In the genomic region with DNA sequence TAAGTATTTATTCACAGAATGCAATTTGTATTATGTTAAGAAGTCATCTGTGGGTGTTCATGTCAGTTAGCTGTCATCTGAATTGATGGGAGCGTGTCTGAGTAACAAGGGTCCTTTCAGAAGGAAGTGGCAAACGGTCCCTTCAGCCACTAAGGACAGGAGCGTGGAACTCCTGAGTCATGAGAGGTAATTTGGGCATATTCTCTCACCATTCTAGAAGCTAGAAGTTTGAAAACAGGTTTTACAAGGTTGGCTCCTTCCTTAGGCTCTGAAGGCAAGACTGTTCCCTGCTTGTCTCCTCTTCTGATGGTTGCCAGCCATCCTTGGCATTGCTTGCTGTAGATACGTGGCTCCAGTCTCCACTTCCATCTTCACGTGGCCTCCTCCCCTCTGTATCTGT, we compare ENCODE assay signal across 1 cellular context.
A peak's percentile ranks its signal among the peaks of the same experiment; 100 is the strongest.
TF ChIP-seq lines count a peak whose summit lies in the region.

No MANE protein-coding gene starts in this region.

TF ChIP-seq in K562, 482 proteins besides CTCF, POLR2A, EP300 and RAD21:
- TF ChIP-seq, protein P1, sequence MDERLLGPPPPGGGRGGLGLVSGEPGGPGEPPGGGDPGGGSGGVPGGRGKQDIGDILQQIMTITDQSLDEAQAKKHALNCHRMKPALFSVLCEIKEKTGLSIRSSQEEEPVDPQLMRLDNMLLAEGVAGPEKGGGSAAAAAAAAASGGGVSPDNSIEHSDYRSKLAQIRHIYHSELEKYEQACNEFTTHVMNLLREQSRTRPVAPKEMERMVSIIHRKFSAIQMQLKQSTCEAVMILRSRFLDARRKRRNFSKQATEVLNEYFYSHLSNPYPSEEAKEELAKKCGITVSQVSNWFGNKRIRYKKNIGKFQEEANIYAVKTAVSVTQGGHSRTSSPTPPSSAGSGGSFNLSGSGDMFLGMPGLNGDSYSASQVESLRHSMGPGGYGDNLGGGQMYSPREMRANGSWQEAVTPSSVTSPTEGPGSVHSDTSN (CRISPR knock-in tag; IDR thresholded peaks at IDR 0.05; ENCODE audit: low read depth), result no peak
- TF ChIP-seq, protein P1 (tag; conservative IDR thresholded peaks at IDR 0.05; ENCODE audit: low read depth), result 0 out of 2 replicates have a peak, but pooled peaks have one; percentile 41
- TF ChIP-seq, protein P2, sequence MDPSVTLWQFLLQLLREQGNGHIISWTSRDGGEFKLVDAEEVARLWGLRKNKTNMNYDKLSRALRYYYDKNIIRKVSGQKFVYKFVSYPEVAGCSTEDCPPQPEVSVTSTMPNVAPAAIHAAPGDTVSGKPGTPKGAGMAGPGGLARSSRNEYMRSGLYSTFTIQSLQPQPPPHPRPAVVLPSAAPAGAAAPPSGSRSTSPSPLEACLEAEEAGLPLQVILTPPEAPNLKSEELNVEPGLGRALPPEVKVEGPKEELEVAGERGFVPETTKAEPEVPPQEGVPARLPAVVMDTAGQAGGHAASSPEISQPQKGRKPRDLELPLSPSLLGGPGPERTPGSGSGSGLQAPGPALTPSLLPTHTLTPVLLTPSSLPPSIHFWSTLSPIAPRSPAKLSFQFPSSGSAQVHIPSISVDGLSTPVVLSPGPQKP (CRISPR knock-in tag; IDR thresholded peaks at IDR 0.05), result no peak
- TF ChIP-seq, protein P3, sequence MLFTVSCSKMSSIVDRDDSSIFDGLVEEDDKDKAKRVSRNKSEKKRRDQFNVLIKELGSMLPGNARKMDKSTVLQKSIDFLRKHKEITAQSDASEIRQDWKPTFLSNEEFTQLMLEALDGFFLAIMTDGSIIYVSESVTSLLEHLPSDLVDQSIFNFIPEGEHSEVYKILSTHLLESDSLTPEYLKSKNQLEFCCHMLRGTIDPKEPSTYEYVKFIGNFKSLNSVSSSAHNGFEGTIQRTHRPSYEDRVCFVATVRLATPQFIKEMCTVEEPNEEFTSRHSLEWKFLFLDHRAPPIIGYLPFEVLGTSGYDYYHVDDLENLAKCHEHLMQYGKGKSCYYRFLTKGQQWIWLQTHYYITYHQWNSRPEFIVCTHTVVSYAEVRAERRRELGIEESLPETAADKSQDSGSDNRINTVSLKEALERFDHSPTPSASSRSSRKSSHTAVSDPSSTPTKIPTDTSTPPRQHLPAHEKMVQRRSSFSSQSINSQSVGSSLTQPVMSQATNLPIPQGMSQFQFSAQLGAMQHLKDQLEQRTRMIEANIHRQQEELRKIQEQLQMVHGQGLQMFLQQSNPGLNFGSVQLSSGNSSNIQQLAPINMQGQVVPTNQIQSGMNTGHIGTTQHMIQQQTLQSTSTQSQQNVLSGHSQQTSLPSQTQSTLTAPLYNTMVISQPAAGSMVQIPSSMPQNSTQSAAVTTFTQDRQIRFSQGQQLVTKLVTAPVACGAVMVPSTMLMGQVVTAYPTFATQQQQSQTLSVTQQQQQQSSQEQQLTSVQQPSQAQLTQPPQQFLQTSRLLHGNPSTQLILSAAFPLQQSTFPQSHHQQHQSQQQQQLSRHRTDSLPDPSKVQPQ (CRISPR knock-in tag; IDR thresholded peaks at IDR 0.05; ENCODE audit: borderline replicate concordance), result no peak
- TF ChIP-seq, protein P4, sequence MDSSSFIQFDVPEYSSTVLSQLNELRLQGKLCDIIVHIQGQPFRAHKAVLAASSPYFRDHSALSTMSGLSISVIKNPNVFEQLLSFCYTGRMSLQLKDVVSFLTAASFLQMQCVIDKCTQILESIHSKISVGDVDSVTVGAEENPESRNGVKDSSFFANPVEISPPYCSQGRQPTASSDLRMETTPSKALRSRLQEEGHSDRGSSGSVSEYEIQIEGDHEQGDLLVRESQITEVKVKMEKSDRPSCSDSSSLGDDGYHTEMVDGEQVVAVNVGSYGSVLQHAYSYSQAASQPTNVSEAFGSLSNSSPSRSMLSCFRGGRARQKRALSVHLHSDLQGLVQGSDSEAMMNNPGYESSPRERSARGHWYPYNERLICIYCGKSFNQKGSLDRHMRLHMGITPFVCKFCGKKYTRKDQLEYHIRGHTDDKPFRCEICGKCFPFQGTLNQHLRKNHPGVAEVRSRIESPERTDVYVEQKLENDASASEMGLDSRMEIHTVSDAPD (CRISPR knock-in tag; IDR thresholded peaks at IDR 0.05), result no peak
- no peak for TF ChIP-seq HSF4 (CRISPR knock-in tag; IDR thresholded peaks at IDR 0.05; ENCODE audit: borderline replicate concordance)
- TF ChIP-seq LCOR (CRISPR knock-in tag; IDR thresholded peaks at IDR 0.05), result 0 out of 2 replicates have a peak, but pooled peaks have one; percentile 27
- TF ChIP-seq, protein P5, sequence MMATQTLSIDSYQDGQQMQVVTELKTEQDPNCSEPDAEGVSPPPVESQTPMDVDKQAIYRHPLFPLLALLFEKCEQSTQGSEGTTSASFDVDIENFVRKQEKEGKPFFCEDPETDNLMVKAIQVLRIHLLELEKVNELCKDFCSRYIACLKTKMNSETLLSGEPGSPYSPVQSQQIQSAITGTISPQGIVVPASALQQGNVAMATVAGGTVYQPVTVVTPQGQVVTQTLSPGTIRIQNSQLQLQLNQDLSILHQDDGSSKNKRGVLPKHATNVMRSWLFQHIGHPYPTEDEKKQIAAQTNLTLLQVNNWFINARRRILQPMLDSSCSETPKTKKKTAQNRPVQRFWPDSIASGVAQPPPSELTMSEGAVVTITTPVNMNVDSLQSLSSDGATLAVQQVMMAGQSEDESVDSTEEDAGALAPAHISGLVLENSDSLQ (IDR thresholded peaks at IDR 0.05), result peak; percentile 53
- TF ChIP-seq MEIS2 (IDR thresholded peaks at IDR 0.05; ENCODE audit: partially characterized antibody), result peak; percentile 78
- TF ChIP-seq C11orf30 (IDR thresholded peaks at IDR 0.05; ENCODE audit: low read depth), result peak; percentile 8; the same call in 1 of the 2 replicates
